ENCODE assay signal across 23 cellular contexts in genomic region chr5:16864566-16864965, GRCh38.
DNase-seq lines count a peak whose midpoint lies in the region; ATAC-seq lines count a peak whose summit lies in the region.
"Had no signal": no experiment of that assay in that cellular context is flagged by ENCODE, and none has a peak within 500 bp of the region (broad histone marks: within the 10 kb centered on the region; RNA-seq: fewer than 3 reads in every experiment).

No MANE protein-coding gene starts in this region.

- H3K79me2 ChIP-seq in trophoblast cell (ENCODE audit: control insufficient read depth, insufficient read depth, low read length, poor library complexity) = no peaks in the 10 kb centered on the region

- no peak overlapping the region for H4K91ac ChIP-seq in trophoblast cell (ENCODE audit: low read depth, low read length)

- no peaks in the 10 kb centered on the region for H3K36me3 Mint-ChIP-seq in activated naive CD8-positive, alpha-beta T cell treated with anti-CD3 and anti-CD28 coated beads for 36 hours
- H3K36me3 Mint-ChIP-seq: activated CD8-positive, alpha-beta memory T cell treated with anti-CD3 and anti-CD28 coated beads, Interleukin-2, amount 10 ng/mL, durations not matched to agents 7 days and 5 days; activated naive CD4-positive, alpha-beta T cell treated with anti-CD3 and anti-CD28 coated beads, Interleukin-2, amount 50 U/mL, for 72 hours; stimulated activated effector memory CD8-positive, alpha-beta T cell treated with anti-CD3 and anti-CD28 coated beads, Interleukin-12 subunit alpha, Interleukin-12 subunit beta, amount 100 ng/mL, for 72 hours had no signal

- H3K27ac Mint-ChIP-seq in activated naive CD8-positive, alpha-beta T cell treated with anti-CD3 and anti-CD28 coated beads for 36 hours = no peak overlapping the region
- H3K27ac Mint-ChIP-seq: activated CD4-positive, alpha-beta T cell treated with anti-CD3 and anti-CD28 coated beads, Interleukin-2, amount 10 ng/mL, durations not matched to agents 7 days and 5 days; activated CD8-positive, alpha-beta memory T cell treated with anti-CD3 and anti-CD28 coated beads, Interleukin-2, amount 10 ng/mL, durations not matched to agents 7 days and 5 days; B cell; stimulated activated effector memory CD8-positive, alpha-beta T cell treated with anti-CD3 and anti-CD28 coated beads, Interleukin-12 subunit alpha, Interleukin-12 subunit beta, amount 100 ng/mL, for 72 hours; T-helper 1 cell treated with Interleukin-12 subunit alpha and Interleukin-12 subunit beta and Interleukin-4 antibody, amounts not matched to agents 30 μg/mL and 1 μg/mL, for 36 hours had no signal

- peak overlapping the region; percentile 15 for H3K4me2 ChIP-seq in skeletal muscle satellite cell (ENCODE audit: low read length)
- no peak overlapping the region for H3K4me2 ChIP-seq in trophoblast cell (ENCODE audit: low read length)

- DNase-seq in GM03348 (ENCODE audit: low spot score) (peak; percentile 50), astrocyte of the hippocampus (ENCODE audit: low read depth, low spot score) (peak; percentile 42), foreskin melanocyte (peak; percentile 92), G401 (ENCODE audit: low spot score) (no peak), trophoblast cell (no peak)
- no peak for DNase-seq in activated naive CD8-positive, alpha-beta T cell treated with anti-CD3 and anti-CD28 coated beads for 36 hours
- DNase-seq: activated CD4-positive, alpha-beta T cell treated with anti-CD3 and anti-CD28 coated beads, Interleukin-2, amount 10 ng/mL, durations not matched to agents 7 days and 5 days; activated CD8-positive, alpha-beta memory T cell treated with anti-CD3 and anti-CD28 coated beads, Interleukin-2, amount 10 ng/mL, durations not matched to agents 7 days and 5 days; effector CD8-positive, alpha-beta T cell; SJCRH30; stimulated activated CD4-positive, alpha-beta T cell treated with anti-CD3 and anti-CD28 coated beads, Interleukin-2, amount 100 ng/mL, for 24 hours; WERI-Rb-1 had no signal

- H2BK120ac ChIP-seq in trophoblast cell (ENCODE audit: insufficient read depth, low read length, poor library complexity) = no peak overlapping the region

- ATAC-seq in GM19397 (IDR thresholded peaks at IDR 0.05; ENCODE audit: unreplicated experiment) = no peak
- ATAC-seq: activated CD8-positive, alpha-beta memory T cell treated with anti-CD3 and anti-CD28 coated beads, Interleukin-2, amount 10 ng/mL, durations not matched to agents 7 days and 5 days; activated naive CD4-positive, alpha-beta T cell treated with anti-CD3 and anti-CD28 coated beads, Interleukin-2, amount 50 U/mL, for 72 hours; left lobe of liver; stimulated activated effector memory CD8-positive, alpha-beta T cell treated with anti-CD3 and anti-CD28 coated beads, Interleukin-12 subunit alpha, Interleukin-12 subunit beta, amount 100 ng/mL, for 72 hours had no signal

- H3K23ac ChIP-seq in trophoblast cell (ENCODE audit: low read length) = no peak overlapping the region

- no peaks in the 10 kb centered on the region for H3K27me3 Mint-ChIP-seq in activated naive CD8-positive, alpha-beta T cell treated with anti-CD3 and anti-CD28 coated beads for 36 hours
- H3K27me3 Mint-ChIP-seq: activated CD4-positive, alpha-beta T cell treated with anti-CD3 and anti-CD28 coated beads, Interleukin-2, amount 10 ng/mL, durations not matched to agents 7 days and 5 days; activated CD8-positive, alpha-beta memory T cell treated with anti-CD3 and anti-CD28 coated beads, Interleukin-2, amount 10 ng/mL, durations not matched to agents 7 days and 5 days; B cell; IgD-negative memory B cell had no signal

- no peak overlapping the region for H2BK12ac ChIP-seq in trophoblast cell (ENCODE audit: low read length)

- H3K36me3 ChIP-seq in skeletal muscle satellite cell (ENCODE audit: insufficient read depth, low read length) = no peaks in the 10 kb centered on the region
- H3K36me3 ChIP-seq in trophoblast cell (ENCODE audit: control insufficient read depth in 1 of 2, insufficient read depth in 2 of 2, low read length in 2 of 2) = no peaks in the 10 kb centered on the region
- H3K36me3 ChIP-seq: ascending aorta, HAP-1, prostate gland, SJCRH30, WERI-Rb-1 had no signal

- H3K4me3 ChIP-seq in skeletal muscle satellite cell (ENCODE audit: low read length) (no peak overlapping the region), trophoblast cell (ENCODE audit: low read depth, low read length) (no peak overlapping the region)
- H3K4me3 ChIP-seq: ascending aorta, HAP-1, prostate gland, SJCRH30 had no signal

- H3K27ac ChIP-seq in trophoblast cell (ENCODE audit: low read depth, low read length) = no peak overlapping the region
- H3K27ac ChIP-seq: ascending aorta, prostate gland, SJCRH30, WERI-Rb-1 had no signal

- no peaks in the 10 kb centered on the region for H3K9me3 ChIP-seq in skeletal muscle satellite cell (replicated peaks; ENCODE audit: low read length)
- H3K9me3 ChIP-seq in trophoblast cell (ENCODE audit: insufficient read depth, low read depth, low read length) = no peaks in the 10 kb centered on the region
- H3K9me3 ChIP-seq: ascending aorta, HAP-1, prostate gland, SJCRH30 had no signal

- H2BK5ac ChIP-seq in trophoblast cell (ENCODE audit: low read depth, low read length, poor library complexity) = no peak overlapping the region

- in situ Hi-C loops in G401 (cut with HindIII; ENCODE audit: low sequenced_read_pairs) = no loop called here

- no peak overlapping the region for H3K4me3 Mint-ChIP-seq in activated naive CD8-positive, alpha-beta T cell treated with anti-CD3 and anti-CD28 coated beads for 36 hours
- H3K4me3 Mint-ChIP-seq: activated CD4-positive, alpha-beta T cell treated with anti-CD3 and anti-CD28 coated beads, Interleukin-2, amount 10 ng/mL, durations not matched to agents 7 days and 5 days; activated CD8-positive, alpha-beta memory T cell treated with anti-CD3 and anti-CD28 coated beads, Interleukin-2, amount 10 ng/mL, durations not matched to agents 7 days and 5 days; B cell; IgD-negative memory B cell; stimulated activated effector memory CD8-positive, alpha-beta T cell treated with anti-CD3 and anti-CD28 coated beads, Interleukin-12 subunit alpha, Interleukin-12 subunit beta, amount 100 ng/mL, for 72 hours; T-helper 1 cell treated with Interleukin-12 subunit alpha and Interleukin-12 subunit beta and Interleukin-4 antibody, amounts not matched to agents 30 μg/mL and 1 μg/mL, for 36 hours had no signal

- H3K79me1 ChIP-seq in trophoblast cell (ENCODE audit: low read length) = no peaks in the 10 kb centered on the region

- H3K4ac ChIP-seq in trophoblast cell (ENCODE audit: low read depth, low read length) = no peak overlapping the region

- no peak overlapping the region for H3K18ac ChIP-seq in trophoblast cell (ENCODE audit: low read length)

- H3K4me1 ChIP-seq in skeletal muscle satellite cell (ENCODE audit: control insufficient read depth, insufficient read depth, low read length) = peaks cover 45% of the 10 kb centered on the region
- peaks cover 14 to 18% of the 10 kb centered on the region in 2 experiments for H3K4me1 ChIP-seq in trophoblast cell (ENCODE audit: control insufficient read depth in 1 of 2, insufficient read depth in 2 of 2, low read length in 2 of 2)

- no peak overlapping the region for H4K12ac ChIP-seq in trophoblast cell (ENCODE audit: low read depth, low read length)

- H3K9ac ChIP-seq in skeletal muscle satellite cell (ENCODE audit: low read depth, low read length) (no peak overlapping the region), trophoblast cell (ENCODE audit: low read length) (no peak overlapping the region)

- no CpG with 5 or more reads among the region's 5 CpGs for WGBS in trophoblast cell (ENCODE audit: extremely low coverage, insufficient coverage, insufficient read length)

- no peak overlapping the region for H3K14ac ChIP-seq in trophoblast cell (ENCODE audit: low read length)

- no peak overlapping the region for H2AFZ ChIP-seq in trophoblast cell (ENCODE audit: insufficient read depth, low read length, poor library complexity)

- no peaks in the 10 kb centered on the region for H3K9me3 Mint-ChIP-seq in activated naive CD8-positive, alpha-beta T cell treated with anti-CD3 and anti-CD28 coated beads for 36 hours
- H3K9me3 Mint-ChIP-seq: activated CD4-positive, alpha-beta T cell treated with anti-CD3 and anti-CD28 coated beads, Interleukin-2, amount 10 ng/mL, durations not matched to agents 7 days and 5 days; activated naive CD4-positive, alpha-beta T cell treated with anti-CD3 and anti-CD28 coated beads, Interleukin-2, amount 50 U/mL, for 72 hours; T-helper 1 cell treated with Interleukin-12 subunit alpha and Interleukin-12 subunit beta and Interleukin-4 antibody, amounts not matched to agents 30 μg/mL and 1 μg/mL, for 36 hours had no signal

- no peak overlapping the region for H2AK5ac ChIP-seq in trophoblast cell (ENCODE audit: low read length)

- H4K8ac ChIP-seq in trophoblast cell (ENCODE audit: low read depth, low read length) = no peak overlapping the region

- no peaks in the 10 kb centered on the region for H3K27me3 ChIP-seq in skeletal muscle satellite cell (ENCODE audit: control insufficient read depth, insufficient read depth, low read length)
- H3K27me3 ChIP-seq in trophoblast cell (ENCODE audit: insufficient read depth, low read length) = no peaks in the 10 kb centered on the region
- H3K27me3 ChIP-seq: ascending aorta, SJCRH30 had no signal

- H3K4me1 Mint-ChIP-seq in activated naive CD8-positive, alpha-beta T cell treated with anti-CD3 and anti-CD28 coated beads for 36 hours = no peaks in the 10 kb centered on the region
- H3K4me1 Mint-ChIP-seq: activated CD4-positive, alpha-beta T cell treated with anti-CD3 and anti-CD28 coated beads, Interleukin-2, amount 10 ng/mL, durations not matched to agents 7 days and 5 days; activated CD8-positive, alpha-beta memory T cell treated with anti-CD3 and anti-CD28 coated beads, Interleukin-2, amount 10 ng/mL, durations not matched to agents 7 days and 5 days; B cell; IgD-negative memory B cell; stimulated activated effector memory CD8-positive, alpha-beta T cell treated with anti-CD3 and anti-CD28 coated beads, Interleukin-12 subunit alpha, Interleukin-12 subunit beta, amount 100 ng/mL, for 72 hours had no signal

Comparison
In these comparisons a context has a peak if more than half of its experiments do, and no peak if none do; other contexts are left out.
1. DNase-seq: peak in GM03348 (single experiment), astrocyte of the hippocampus (single experiment) and foreskin melanocyte (single experiment); none in G401 (single experiment), trophoblast cell (0 of 2) and activated naive CD8-positive, alpha-beta T cell treated with anti-CD3 and anti-CD28 coated beads for 36 hours (single experiment).